ENCODE assay signal across 16 cellular contexts in the genomic region with DNA sequence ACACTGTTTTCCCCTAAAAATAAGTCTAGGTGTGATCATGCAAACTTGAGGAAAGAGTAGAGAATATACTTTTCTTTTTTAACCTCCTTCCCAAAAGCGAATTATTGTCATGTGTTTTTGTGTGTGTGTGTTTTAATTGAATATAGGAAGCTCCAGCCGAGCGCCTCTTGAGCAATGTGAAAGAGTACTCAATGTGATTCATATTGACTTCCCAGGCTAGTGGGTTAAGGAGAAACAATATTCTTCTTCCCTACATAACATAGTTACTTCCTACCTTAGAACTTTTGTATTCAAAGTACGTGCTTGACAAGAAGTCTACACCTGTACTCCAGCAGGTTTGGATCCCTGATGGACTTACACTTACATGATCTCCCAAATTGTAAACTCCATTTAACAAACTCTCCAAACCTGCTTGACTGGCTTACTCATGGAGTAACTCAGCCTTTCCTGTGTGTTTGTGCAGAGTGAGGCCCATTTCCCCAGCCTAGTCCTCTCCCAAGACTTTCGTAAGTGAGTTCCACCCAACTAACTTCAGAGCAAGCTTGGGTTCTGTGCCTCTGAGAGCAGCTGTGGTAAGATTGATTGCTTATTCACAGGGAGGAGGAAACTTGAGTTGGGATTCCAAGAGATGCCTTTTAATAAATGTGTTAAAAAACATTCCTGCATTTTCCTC.
DNase-seq lines count a peak whose midpoint lies in the region; ATAC-seq and TF ChIP-seq lines count a peak whose summit lies in the region.
"Had no signal": no experiment of that assay in that cellular context is flagged by ENCODE, and none has a peak within 500 bp of the region (broad histone marks: within the 10 kb centered on the region; RNA-seq: fewer than 3 reads in every experiment).

No MANE protein-coding gene starts in this region.

- H3K27me3 Mint-ChIP-seq in nephron (ENCODE audit: low read depth), result no peaks in the 10 kb centered on the region

- DNase-seq in CD1c-positive myeloid dendritic cell (ENCODE audit: extremely low spot score) (peak; percentile 9), NB4 (ENCODE audit: low read depth) (peak; percentile 66), fibroblast of gingiva (ENCODE audit: low read depth) (peak; percentile 23), AML-193 (lab: John Stamatoyannopoulos, UW) (no peak), medulla oblongata (ENCODE audit: extremely low spot score) (no peak)
- DNase-seq: activated B cell treated with CpG ODN at 0.5 μM for 24 hours; activated naive CD8-positive, alpha-beta T cell treated with anti-CD3 and anti-CD28 coated beads, Interleukin-2, amount 10 ng/mL, durations not matched to agents 7 days and 5 days; DMS153; Karpas-422; NCI-H2029 treated with DMSO at 0.1 percent for 48 hours; nucleus accumbens had no signal

- no peak overlapping the region for H3K4me3 ChIP-seq in NB4 (ENCODE audit: low read depth, low read length)
- H3K4me3 ChIP-seq: coronary artery, SK-N-MC had no signal

- TF ChIP-seq CTCF in NB4 (IDR thresholded peaks at IDR 0.05; ENCODE audit: low read depth, low read length), result no peak
- TF ChIP-seq CTCF in nephron (IDR thresholded peaks at IDR 0.05; ENCODE audit: unreplicated experiment in 3 of 3), result no peak

- no peak overlapping the region for H3K4me3 Mint-ChIP-seq in nephron
- H3K4me3 Mint-ChIP-seq: activated B cell treated with CpG ODN at 0.5 μM for 24 hours; activated naive CD8-positive, alpha-beta T cell treated with anti-CD3 and anti-CD28 coated beads, Interleukin-2, amount 10 ng/mL, durations not matched to agents 7 days and 5 days had no signal

- H3K9me3 Mint-ChIP-seq in nephron, result peaks cover 19% of the 10 kb centered on the region

- peaks cover 11% of the 10 kb centered on the region for H3K4me1 Mint-ChIP-seq in nephron
- H3K4me1 Mint-ChIP-seq: activated B cell treated with CpG ODN at 0.5 μM for 24 hours; activated naive CD8-positive, alpha-beta T cell treated with anti-CD3 and anti-CD28 coated beads, Interleukin-2, amount 10 ng/mL, durations not matched to agents 7 days and 5 days had no signal

- TF ChIP-seq POLR2A in NB4 (IDR thresholded peaks at IDR 0.05; ENCODE audit: extremely low read depth, insufficient read length), result no peak

- H3K36me3 Mint-ChIP-seq in nephron (ENCODE audit: low read depth), result peaks cover 4% of the 10 kb centered on the region

- H3K27ac Mint-ChIP-seq in nephron, result peak overlapping the region; percentile 67 to 89 (median 84)
- H3K27ac Mint-ChIP-seq: activated B cell treated with CpG ODN at 0.5 μM for 24 hours; activated naive CD8-positive, alpha-beta T cell treated with anti-CD3 and anti-CD28 coated beads, Interleukin-2, amount 10 ng/mL, durations not matched to agents 7 days and 5 days had no signal

- ATAC-seq in GM18873 (IDR thresholded peaks at IDR 0.05; ENCODE audit: low FRiP score, unreplicated experiment) (no peak), GM21423 (IDR thresholded peaks at IDR 0.05; ENCODE audit: unreplicated experiment) (no peak)

Comparison
In these comparisons a context has a peak if more than half of its experiments do, and no peak if none do; other contexts are left out.
1. DNase-seq: peak in CD1c-positive myeloid dendritic cell (single experiment), NB4 (single experiment) and fibroblast of gingiva (single experiment); none in AML-193 (0 of 2) and medulla oblongata (single experiment).